Comparison of ENCODE assay signal across 6 cellular contexts in the genomic region with DNA sequence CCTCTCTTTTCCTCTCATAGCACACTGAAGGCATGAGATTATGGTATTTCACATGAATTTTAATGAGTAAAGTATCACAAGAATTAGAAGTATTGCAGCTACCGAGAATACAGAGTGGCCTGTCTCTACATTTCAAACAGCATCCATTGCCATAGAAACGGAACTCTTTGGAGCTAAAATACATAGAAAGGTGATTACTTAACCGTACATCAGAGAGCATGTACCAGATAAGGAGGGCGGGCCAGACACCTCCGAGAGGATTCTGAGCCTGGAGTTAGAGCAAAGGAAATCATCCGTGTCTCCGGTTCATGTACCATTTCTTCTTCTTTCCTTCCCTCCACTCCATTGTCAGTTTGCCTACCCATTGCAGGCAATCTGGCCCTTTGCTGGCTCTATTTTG.
"Had no signal": no experiment of that assay in that cellular context is flagged by ENCODE, and none has a peak within 500 bp of the region (broad histone marks: within the 10 kb centered on the region; RNA-seq: fewer than 3 reads in every experiment).

No MANE protein-coding gene starts in this region.

- H3K9me3 Mint-ChIP-seq: H9, IgD-negative memory B cell had no signal

- H2AFZ ChIP-seq: GM23248 had no signal

- H3K4me1 Mint-ChIP-seq: IgD-negative memory B cell had no signal

- H3K4me3 ChIP-seq: GM23248 had no signal

- H3K36me3 Mint-ChIP-seq: IgD-negative memory B cell had no signal

- ATAC-seq: HepG2 had no signal

- H3K27ac ChIP-seq: GM23248, HL-60 had no signal

- H3K27ac Mint-ChIP-seq: H9, IgD-negative memory B cell had no signal

- DNase-seq: GM23248, H9, HCEC 1CT had no signal

- H3K4me3 Mint-ChIP-seq: H9, IgD-negative memory B cell had no signal

- H3K9ac ChIP-seq: GM23248 had no signal
